ENCODE assay signal across 19 cellular contexts in the genomic region with DNA sequence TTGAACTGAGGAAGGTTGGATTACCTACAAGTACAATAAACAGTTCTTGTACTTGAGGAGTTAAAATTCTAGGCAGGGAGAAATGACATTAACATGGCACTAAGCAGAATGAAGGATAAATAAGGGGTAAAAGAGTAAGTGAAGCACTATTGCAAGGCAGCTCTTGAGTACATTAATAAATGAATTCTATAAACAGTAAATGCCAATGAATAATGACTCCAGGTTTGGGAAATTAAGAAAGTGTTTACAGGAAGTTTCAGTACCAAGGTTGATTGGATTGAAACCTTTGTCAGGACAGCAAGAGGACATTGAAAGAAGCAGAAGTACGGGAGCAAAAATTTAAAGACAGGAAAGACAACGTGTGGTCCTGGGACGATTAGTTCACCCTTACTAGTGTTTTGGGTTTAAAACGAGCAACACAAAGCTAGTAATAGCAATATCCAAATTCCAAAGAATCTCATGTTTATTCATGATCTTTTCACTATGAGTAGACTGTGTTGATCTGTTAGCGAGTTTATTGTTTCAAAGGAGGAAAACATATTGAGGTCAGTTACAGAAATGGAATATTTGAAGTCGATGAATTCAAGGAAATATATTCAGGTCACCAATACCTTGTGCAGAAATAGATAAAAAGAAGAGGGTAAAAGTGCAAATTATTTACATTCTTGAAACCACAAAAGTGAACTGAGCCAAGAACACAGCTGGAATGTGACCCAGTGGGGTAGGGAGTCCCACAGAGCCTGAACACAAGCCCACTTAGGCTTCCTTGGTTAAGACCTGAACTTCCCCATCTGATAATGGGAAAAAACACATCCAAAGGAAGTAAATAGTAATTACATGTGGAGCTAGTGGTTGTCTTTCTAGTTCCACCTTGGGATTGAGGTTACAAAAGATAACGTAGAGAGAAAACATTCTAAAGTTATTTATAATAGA.
A peak's percentile ranks its signal among the peaks of the same experiment; 100 is the strongest.
DNase-seq lines count a peak whose midpoint lies in the region; ATAC-seq and TF ChIP-seq lines count a peak whose summit lies in the region.
"Had no signal": no experiment of that assay in that cellular context is flagged by ENCODE, and none has a peak within 500 bp of the region (broad histone marks: within the 10 kb centered on the region; RNA-seq: fewer than 3 reads in every experiment).

No MANE protein-coding gene starts in this region.

- H3K4me1 Mint-ChIP-seq in endodermal cell (peaks cover 27% of the 10 kb centered on the region), progenitor cell of endocrine pancreas (ENCODE audit: low read depth) (peaks cover 32% of the 10 kb centered on the region)

- DNase-seq in NCI-H2171 treated with DMSO at 0.1 percent for 48 hours (lab: John Stamatoyannopoulos, UW) (peak; percentile 50), NCI-H2171 (lab: John Stamatoyannopoulos, UW) (no peak), RWPE2 (ENCODE audit: low spot score) (no peak), endodermal cell (no peak), progenitor cell of endocrine pancreas (ENCODE audit: low spot score, unreplicated experiment) (no peak), aorta (no peak), HuH-7 (ENCODE audit: low spot score) (no peak), ureter (ENCODE audit: low spot score) (no peak)
- DNase-seq: activated CD4-positive, alpha-beta T cell treated with anti-CD3 and anti-CD28 coated beads, Interleukin-2, amount 50 U/mL, for 1 hour; body of pancreas; Kasumi-1; NCI-H1930; stimulated activated naive CD4-positive, alpha-beta T cell; upper lobe of right lung had no signal

- no peak for ATAC-seq in RWPE2 (ENCODE audit: low read depth)
- no peak for ATAC-seq in aorta (ENCODE audit: low FRiP score)
- ATAC-seq: GM12878, left lobe of liver, upper lobe of right lung had no signal

- H3K9me3 Mint-ChIP-seq in endodermal cell (no peaks in the 10 kb centered on the region), progenitor cell of endocrine pancreas (ENCODE audit: low read depth) (peaks cover 13% of the 10 kb centered on the region)
- H3K9me3 Mint-ChIP-seq: T-helper 2 cell treated with Interferon-gamma antibody and Interleukin-4, amounts not matched to agents 5 μg/mL and 100 μg/mL, for 36 hours had no signal

- H3K9ac ChIP-seq in endodermal cell (ENCODE audit: extremely low read depth, low read length, poor library complexity, severe bottlenecking) = peak overlapping the region; percentile 52

- H3K4me3 Mint-ChIP-seq in endodermal cell (no peak overlapping the region), progenitor cell of endocrine pancreas (ENCODE audit: low read depth) (peak overlapping the region; percentile 1)
- H3K4me3 Mint-ChIP-seq: T-helper 2 cell treated with Interferon-gamma antibody and Interleukin-4, amounts not matched to agents 5 μg/mL and 100 μg/mL, for 36 hours had no signal

- WGBS in endodermal cell (ENCODE audit: insufficient coverage in 1 of 2, insufficient read length in 1 of 2), 2 experiments = 71 to 73% methylated on average over 3 to 7 of the region's 7 CpGs
- 47 to 65% methylated on average over 7 of the region's 7 CpGs for WGBS in aorta, 2 donors

- H3K27me3 Mint-ChIP-seq in endodermal cell (ENCODE audit: insufficient read depth) (no peaks in the 10 kb centered on the region), progenitor cell of endocrine pancreas (no peaks in the 10 kb centered on the region)

- no peaks in the 10 kb centered on the region for H3K27me3 ChIP-seq in RWPE2 (ENCODE audit: insufficient read depth, poor library complexity, severe bottlenecking)
- no peaks in the 10 kb centered on the region for H3K27me3 ChIP-seq in endodermal cell (ENCODE audit: control insufficient read depth, insufficient read depth, low read length, poor library complexity, severe bottlenecking)
- no peaks in the 10 kb centered on the region for H3K27me3 ChIP-seq in aorta (ENCODE audit: control insufficient read depth in 1 of 2, insufficient read depth in 2 of 2, low read length in 1 of 2)
- H3K27me3 ChIP-seq: body of pancreas, upper lobe of right lung had no signal

- H3K4me3 ChIP-seq in RWPE2 (ENCODE audit: severe bottlenecking) (no peak overlapping the region), endodermal cell (ENCODE audit: low read length) (no peak overlapping the region), aorta (ENCODE audit: low read length in 2 of 2) (no peak overlapping the region)
- H3K4me3 ChIP-seq: body of pancreas, GM12878, skin epidermis, upper lobe of right lung had no signal

- H3K36me3 ChIP-seq in RWPE2 (ENCODE audit: low read depth) = no peaks in the 10 kb centered on the region
- H3K36me3 ChIP-seq in endodermal cell (ENCODE audit: control insufficient read depth, insufficient read depth, low read length) = no peaks in the 10 kb centered on the region
- no peaks in the 10 kb centered on the region for H3K36me3 ChIP-seq in aorta (ENCODE audit: control insufficient read depth in 1 of 2, insufficient read depth in 2 of 2, low read length in 1 of 2)
- H3K36me3 ChIP-seq: upper lobe of right lung had no signal

- intact Hi-C loops in aorta (cut with DNase I) = loop anchor here in 1 of 2 donors (10.0 kb wide), 1 partner anchor 58 kb away; no protein-coding TSS in a partner anchor

- H3K27ac ChIP-seq in RWPE2 (ENCODE audit: poor library complexity, severe bottlenecking) (peak overlapping the region; percentile 45), endodermal cell (ENCODE audit: low read depth, low read length) (no peak overlapping the region), aorta (ENCODE audit: low read depth in 1 of 2, low read length in 2 of 2) (no peak overlapping the region)
- H3K27ac ChIP-seq: 22Rv1, skin epidermis, upper lobe of right lung had no signal

- H3K9me3 ChIP-seq in RWPE2 (ENCODE audit: severe bottlenecking) = no peaks in the 10 kb centered on the region
- H3K9me3 ChIP-seq in endodermal cell (ENCODE audit: control insufficient read depth, low read length) = no peaks in the 10 kb centered on the region
- no peaks in the 10 kb centered on the region for H3K9me3 ChIP-seq in aorta (ENCODE audit: control insufficient read depth, low read length)
- H3K9me3 ChIP-seq: body of pancreas, upper lobe of right lung had no signal

- TF ChIP-seq CTCF in RWPE2 (IDR thresholded peaks at IDR 0.05; ENCODE audit: poor library complexity, severe bottlenecking) (no peak), endodermal cell (conservative IDR thresholded peaks at IDR 0.05) (no peak), progenitor cell of endocrine pancreas (IDR thresholded peaks at IDR 0.05; ENCODE audit: unreplicated experiment) (no peak)

- H3K4me1 ChIP-seq in RWPE2 (ENCODE audit: insufficient read depth, poor library complexity, severe bottlenecking) = peaks cover 18% of the 10 kb centered on the region
- peaks cover 9% of the 10 kb centered on the region for H3K4me1 ChIP-seq in endodermal cell (ENCODE audit: control insufficient read depth, insufficient read depth, low read length)
- H3K4me1 ChIP-seq in aorta (ENCODE audit: control insufficient read depth in 1 of 2, insufficient read depth in 2 of 2, low read length in 2 of 2) = no peaks in the 10 kb centered on the region
- H3K4me1 ChIP-seq: body of pancreas, upper lobe of right lung had no signal

- H3K27ac Mint-ChIP-seq in endodermal cell (peak overlapping the region; percentile 91), progenitor cell of endocrine pancreas (peak overlapping the region; percentile 98)
- H3K27ac Mint-ChIP-seq: T-helper 2 cell treated with Interferon-gamma antibody and Interleukin-4, amounts not matched to agents 5 μg/mL and 100 μg/mL, for 36 hours had no signal

- H3K36me3 Mint-ChIP-seq in endodermal cell (ENCODE audit: low read depth) = no peaks in the 10 kb centered on the region
- peaks cover 4% of the 10 kb centered on the region for H3K36me3 Mint-ChIP-seq in progenitor cell of endocrine pancreas (ENCODE audit: insufficient read depth)
